In the genomic region with DNA sequence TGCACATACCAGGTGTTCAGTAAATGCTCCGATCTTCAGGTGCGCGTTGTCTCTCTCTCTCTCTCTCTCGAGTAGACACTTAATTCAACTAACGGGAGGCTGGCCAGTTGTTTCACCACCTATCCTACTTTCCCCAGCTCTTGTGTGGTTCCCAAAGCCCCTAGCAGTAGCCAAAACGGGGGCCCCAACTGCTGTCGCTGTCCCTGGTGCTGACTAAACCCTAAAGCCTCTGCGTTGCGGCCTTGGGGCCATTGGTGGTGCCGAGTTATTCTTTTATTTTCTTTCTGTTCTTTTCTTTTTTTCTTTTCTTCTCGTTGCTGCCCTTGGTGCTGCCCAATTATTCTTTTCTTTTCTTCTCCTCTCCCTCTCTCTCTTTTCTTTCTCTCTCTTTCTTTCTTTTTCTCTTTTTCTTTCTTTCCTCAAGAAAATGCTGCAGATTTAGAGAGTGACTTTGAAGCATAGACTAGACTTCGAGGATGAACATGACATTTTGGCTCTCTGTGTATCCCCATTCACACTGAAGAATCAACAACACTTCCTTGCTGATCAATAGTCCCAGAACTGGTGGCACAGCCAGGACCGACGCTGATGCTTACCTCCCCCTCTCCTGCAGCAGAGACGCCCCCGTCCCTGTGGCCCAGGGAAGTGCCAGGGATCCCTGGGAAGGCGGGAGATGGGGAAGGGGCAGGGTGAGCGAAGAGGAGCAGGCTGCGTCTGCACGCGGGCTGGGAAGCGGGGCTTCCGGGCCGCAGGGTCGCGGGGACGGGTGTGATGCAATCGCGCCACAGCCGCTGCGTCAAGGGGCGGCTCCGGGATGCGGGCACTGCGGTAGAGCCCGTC, we compare ENCODE assay signal across 8 cellular contexts. TPM values are rescaled to one million over a fixed set of nuclear protein-coding genes. Genes with fewer than 3 reads are reported as not detected.
DNase-seq lines count a peak whose midpoint lies in the region; ATAC-seq, FAIRE-seq and TF ChIP-seq lines count a peak whose summit lies in the region.

Gene FBLL1 (plus strand): TSS at position 785 of the 840 bp plus-strand sequence. CDS start 200 bp downstream, outside the sequence.

- POLR2A ChIA-PET in Panc1 (lab: Charles Lee): no interaction called here

- H3K79me2 ChIP-seq in Karpas-422 (ENCODE audit: low read length): no peaks in the 10 kb centered on the region

- no peaks in the 10 kb centered on the region for H3K9me3 ChIP-seq in Panc1 (ENCODE audit: control insufficient read depth, insufficient read depth, low read depth, low read length)
- peaks cover 0 to 7% (median under 1%) of the 10 kb centered on the region in 4 donors for H3K9me3 ChIP-seq in liver (ENCODE audit: control insufficient read depth in 4 of 4, low read length in 3 of 4)
- no peaks in the 10 kb centered on the region for H3K9me3 ChIP-seq in Karpas-422 (ENCODE audit: low read length)

- intact Hi-C loops in Panc1 (cut with micrococcal nuclease; ENCODE audit: unreplicated experiment): no loop called here

- no TSS peak for BruUV-seq in Panc1 (replicated peaks; lab: Mats Ljungman, UMichigan)

- ATAC-seq in Panc1 (peak; percentile 87), HG03135 (IDR thresholded peaks at IDR 0.05; ENCODE audit: unreplicated experiment) (no peak)
- no peak for ATAC-seq in stimulated activated naive CD8-positive, alpha-beta T cell treated with anti-CD3 and anti-CD28 coated beads, Interleukin-15, Interleukin-2, amounts not matched to agents 100 U/mL and 50 U/mL, for 24 hours

- H3K27me3 ChIP-seq in Panc1 (ENCODE audit: control insufficient read depth, insufficient read depth, low read length): no peaks in the 10 kb centered on the region
- peaks cover 13% of the 10 kb centered on the region for H3K27me3 ChIP-seq in bronchial epithelial cell (ENCODE audit: control insufficient read depth, insufficient read depth, low read length)
- H3K27me3 ChIP-seq in liver (ENCODE audit: control insufficient read depth in 4 of 4, insufficient read depth in 4 of 4, low read length in 3 of 4): peaks cover 0 to 4% (median 0%) of the 10 kb centered on the region in 4 donors
- H3K27me3 ChIP-seq in Karpas-422 (ENCODE audit: low read length): no peaks in the 10 kb centered on the region

- DNase-seq in DMS53 (lab: John Stamatoyannopoulos, UW) (peak; percentile 40), DMS53 treated with DMSO at 0.1 percent for 48 hours (lab: John Stamatoyannopoulos, UW; ENCODE audit: unreplicated experiment) (no peak), Panc1 (ENCODE audit: low read depth, low spot score) (no peak), bronchial epithelial cell (ENCODE audit: low read depth) (no peak), Karpas-422 (no peak)
- peak; percentile 39 for DNase-seq in stimulated activated naive CD8-positive, alpha-beta T cell treated with anti-CD3 and anti-CD28 coated beads, Interleukin-15, Interleukin-2, amounts not matched to agents 100 U/mL and 50 U/mL, for 24 hours

- in situ Hi-C loops in Panc1 (cut with HindIII; ENCODE audit: low pct_unique_long_range_greater_than_20kb, low sequenced_read_pairs): no loop called here

- no peak within 1 kb of the TSS for H3K9ac ChIP-seq in liver (ENCODE audit: low read depth in 1 of 2, low read length in 2 of 2)
- no peak within 1 kb of the TSS for H3K9ac ChIP-seq in Karpas-422 (ENCODE audit: low read length)

- CTCF ChIA-PET in Panc1 (lab: Charles Lee): no interaction called here

- TF ChIP-seq CTCF in Panc1 (IDR thresholded peaks at IDR 0.05) (no peak), bronchial epithelial cell (IDR thresholded peaks at IDR 0.05; ENCODE audit: insufficient read depth, low read length, severe bottlenecking) (no peak), liver (IDR thresholded peaks at IDR 0.05; ENCODE audit: low read depth, low read length, missing input control) (no peak)

- H2AFZ ChIP-seq in Karpas-422 (ENCODE audit: low read length): no peak within 1 kb of the TSS

- H3K4me3 ChIP-seq in Panc1 (ENCODE audit: low read depth in 2 of 2, low read length in 2 of 2): peak within 1 kb of the TSS; percentile 42 to 61
- H3K4me3 ChIP-seq in bronchial epithelial cell (ENCODE audit: low read depth, low read length): peak within 1 kb of the TSS; percentile 22
- H3K4me3 ChIP-seq in liver (ENCODE audit: low read depth in 1 of 3, low read length in 3 of 3): peak within 1 kb of the TSS in 2 of 3 donors; percentile 42 to 56
- no peak within 1 kb of the TSS for H3K4me3 ChIP-seq in Karpas-422 (ENCODE audit: low read length)

- no peak for FAIRE-seq in bronchial epithelial cell (lab: Jason Lieb, UNC)

- H3K4me2 ChIP-seq in Karpas-422 (ENCODE audit: low read depth, low read length, poor library complexity, severe bottlenecking): no peak within 1 kb of the TSS

- H3K9me2 ChIP-seq in Karpas-422 (replicated peaks; ENCODE audit: insufficient read depth, low read length): no peaks in the 10 kb centered on the region

- TF ChIP-seq RAD21 in liver (IDR thresholded peaks at IDR 0.05): no peak

- no peaks in the 10 kb centered on the region for H3K36me3 ChIP-seq in Panc1 (ENCODE audit: control insufficient read depth, insufficient read depth, low read length)
- no peaks in the 10 kb centered on the region for H3K36me3 ChIP-seq in bronchial epithelial cell (ENCODE audit: control insufficient read depth, insufficient read depth, low read length)
- H3K36me3 ChIP-seq in liver (ENCODE audit: control insufficient read depth in 4 of 4, insufficient read depth in 3 of 4, low read depth in 1 of 4, low read length in 3 of 4): no peaks in the 10 kb centered on the region
- 0 out of 2 replicates have a peak, but pooled peaks cover 3% of the 10 kb centered on the region for H3K36me3 ChIP-seq in Karpas-422 (ENCODE audit: insufficient read depth, low read length)

- no peaks in the 10 kb centered on the region for H4K20me1 ChIP-seq in Karpas-422 (ENCODE audit: insufficient read depth, low read depth, low read length)

- no peaks in the 10 kb centered on the region for H3K4me1 ChIP-seq in Panc1 (ENCODE audit: control insufficient read depth, insufficient read depth, low read length)
- peaks cover 3 to 8% (median 4%) of the 10 kb centered on the region in 4 donors for H3K4me1 ChIP-seq in liver (ENCODE audit: control insufficient read depth in 4 of 4, insufficient read depth in 4 of 4, low read length in 3 of 4)
- H3K4me1 ChIP-seq in Karpas-422 (ENCODE audit: low read length): no peaks in the 10 kb centered on the region

- H3K27ac ChIP-seq in Panc1 (ENCODE audit: low read length) (peak within 1 kb of the TSS; percentile 74; the same call in 1 of the 2 replicates), liver (ENCODE audit: low read depth in 1 of 2, low read length in 2 of 2) (no peak within 1 kb of the TSS), Karpas-422 (ENCODE audit: low read length) (no peak within 1 kb of the TSS)

- 17% methylated on average over 36 of the region's 36 CpGs for WGBS in liver

TF ChIP-seq in liver, 16 proteins besides CTCF, POLR2A, EP300 and RAD21:
- TF ChIP-seq MAX (IDR thresholded peaks at IDR 0.05) (no peak), TAF1 (conservative IDR thresholded peaks at IDR 0.05) (no peak), REST (IDR thresholded peaks at IDR 0.05) (peak; percentile 98), HNF4A (conservative IDR thresholded peaks at IDR 0.05) (no peak), FOXA1 (IDR thresholded peaks at IDR 0.05) (no peak), GABPA (IDR thresholded peaks at IDR 0.05 in 1 of 2, conservative IDR thresholded peaks at IDR 0.05 in 1 of 2) (no peak)

RNA-seq across cellular contexts. Expression of gene FBLL1, which starts in this region (rescaled TPM):
- 7.5 TPM for total RNA-seq in Panc1 (2021; ENCODE audit: unreplicated experiment)
- 28.4 TPM for polyA plus RNA-seq in Panc1 (2012; ENCODE audit: insufficient read length)
- total RNA-seq in bronchial epithelial cell: 0.77 TPM in 1 of 2 replicates, not detected in the other
- under 1 TPM; 0.17 to 0.42 TPM for total RNA-seq in liver
- polyA plus RNA-seq in liver: under 1 TPM in 1 of 2 donors, not detected in 1; 0.05 TPM
- 1.2 and 3.2 TPM in 2 replicates for total RNA-seq in Karpas-422 (2014; rRNA removed; shearing (Covaris generic); ENCODE audit: low replicate concordance)

Comparison
In these comparisons a context has a peak if more than half of its experiments do, and no peak if none do; other contexts are left out.
1. DNase-seq: peak in DMS53 (single experiment) and stimulated activated naive CD8-positive, alpha-beta T cell treated with anti-CD3 and anti-CD28 coated beads, Interleukin-15, Interleukin-2, amounts not matched to agents 100 U/mL and 50 U/mL, for 24 hours (single experiment); none in DMS53 treated with DMSO at 0.1 percent for 48 hours (single experiment), Panc1 (single experiment), bronchial epithelial cell (single experiment) and Karpas-422 (single experiment).